ENCODE assay signal across 1 cellular context in the genomic region with DNA sequence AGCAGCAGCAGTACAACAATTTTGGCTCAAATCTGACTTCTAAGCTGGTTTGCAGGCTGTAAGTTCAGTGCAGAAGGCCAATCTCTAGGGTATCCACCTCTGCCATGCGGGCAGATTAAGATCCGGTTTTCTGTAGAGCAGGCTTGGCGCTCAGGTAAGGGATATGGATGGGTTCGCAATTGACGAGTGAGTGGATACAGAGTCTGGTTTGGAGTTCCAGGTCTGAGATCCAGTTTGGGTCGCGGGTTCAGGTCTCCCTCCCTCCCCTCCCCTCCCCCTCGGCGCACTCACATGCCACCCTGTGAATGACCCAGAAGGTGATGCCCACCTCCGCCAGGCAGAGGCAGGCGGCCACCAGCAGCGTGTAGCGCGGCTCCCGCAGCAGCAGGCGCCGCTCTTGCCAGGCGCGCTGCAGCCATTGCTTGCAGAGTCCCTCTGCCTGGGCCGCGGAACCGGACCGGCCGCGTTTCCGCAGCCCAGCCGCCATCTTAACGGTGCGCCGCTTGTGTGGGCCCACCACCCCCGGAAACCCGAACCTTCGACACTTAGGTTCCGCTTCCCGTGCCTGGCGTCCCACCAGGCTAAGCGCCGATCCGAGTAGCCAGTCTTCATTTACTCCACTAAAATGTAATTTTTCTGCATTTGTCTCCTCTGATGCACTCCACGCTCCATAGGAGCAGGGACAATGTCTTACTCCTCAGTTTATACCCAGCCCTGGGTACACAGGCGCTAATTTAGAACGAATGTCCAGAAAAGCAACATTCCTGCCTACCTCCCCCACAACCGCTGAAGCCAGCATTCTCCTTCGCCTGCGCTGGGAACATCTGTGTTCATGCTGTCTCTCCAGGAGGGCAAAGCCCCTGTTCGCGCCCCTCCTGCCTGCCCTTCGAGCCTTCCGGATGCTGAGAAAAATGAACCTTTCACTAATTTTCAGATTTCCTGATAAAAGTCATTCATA.
A peak's percentile ranks its signal among the peaks of the same experiment; 100 is the strongest.
TF ChIP-seq lines count a peak whose summit lies in the region.

A gene (minus strand): TSS at position 509 of the 958 bp plus-strand sequence. CDS start 22 bp downstream, at position 487.

TF ChIP-seq in HepG2, 621 proteins besides CTCF, POLR2A, EP300 and RAD21 (continued from another document and continues in another):
- TF ChIP-seq ZNF792 (CRISPR knock-in tag; IDR thresholded peaks at IDR 0.05) (peak; percentile 41; the same call in 1 of the 2 replicates), ZNF317 (CRISPR knock-in tag; IDR thresholded peaks at IDR 0.05) (peak; percentile 63; the same call in 1 of the 2 replicates), SIN3A (IDR thresholded peaks at IDR 0.05; ENCODE audit: borderline replicate concordance, low read depth, low read length) (peak; percentile 93; the same call in 1 of the 2 replicates), ZNF3 (CRISPR knock-in tag; IDR thresholded peaks at IDR 0.05) (no peak), DMAP1 (CRISPR knock-in tag; IDR thresholded peaks at IDR 0.05) (peak; percentile 91), ZNF547 (CRISPR knock-in tag; IDR thresholded peaks at IDR 0.05) (peak; percentile 19), ZNF33B (CRISPR knock-in tag; IDR thresholded peaks at IDR 0.05) (peak; percentile 27; the same call in 1 of the 2 replicates), ZIK1 (CRISPR knock-in tag; IDR thresholded peaks at IDR 0.05; ENCODE audit: borderline replicate concordance, low read depth) (0 out of 2 replicates have a peak, but pooled peaks have one; percentile 62), ZNF160 (CRISPR knock-in tag; IDR thresholded peaks at IDR 0.05) (peak; percentile 86), SP1 (IDR thresholded peaks at IDR 0.05) (no peak), SP1 (CRISPR knock-in tag; IDR thresholded peaks at IDR 0.05) (peak; percentile 84), CBFB (CRISPR knock-in tag; IDR thresholded peaks at IDR 0.05) (peak; percentile 93), RFXAP (CRISPR knock-in tag; IDR thresholded peaks at IDR 0.05; ENCODE audit: borderline replicate concordance) (no peak; the same call in 1 of the 2 replicates), ZNF552 (CRISPR knock-in tag; IDR thresholded peaks at IDR 0.05; ENCODE audit: borderline replicate concordance) (no peak), ZBTB42 (CRISPR knock-in tag; IDR thresholded peaks at IDR 0.05) (0 out of 2 replicates have a peak, but pooled peaks have one; percentile 13), KLF13 (CRISPR knock-in tag; IDR thresholded peaks at IDR 0.05) (no peak), SMYD3 (CRISPR knock-in tag; IDR thresholded peaks at IDR 0.05) (no peak), ZNF564 (CRISPR knock-in tag; IDR thresholded peaks at IDR 0.05) (peak; percentile 86; the same call in 1 of the 2 replicates), CCAR2 (optimal IDR thresholded peaks at IDR 0.05; ENCODE audit: low read depth, low read length) (no peak), PCBP1 (IDR thresholded peaks at IDR 0.05; ENCODE audit: borderline replicate concordance, low read depth, low read length) (0 out of 2 replicates have a peak, but pooled peaks have one; percentile 76), NCOA2 (CRISPR knock-in tag; IDR thresholded peaks at IDR 0.05) (peak; percentile 54; the same call in 1 of the 2 replicates), FOSL1 (CRISPR knock-in tag; IDR thresholded peaks at IDR 0.05; ENCODE audit: borderline replicate concordance) (no peak), ZNF720 (CRISPR knock-in tag; IDR thresholded peaks at IDR 0.05) (no peak), ZNF460 (CRISPR knock-in tag; IDR thresholded peaks at IDR 0.05; ENCODE audit: borderline replicate concordance) (no peak), ZNF510 (CRISPR knock-in tag; IDR thresholded peaks at IDR 0.05; ENCODE audit: low read depth) (no peak), ZNF253 (CRISPR knock-in tag; IDR thresholded peaks at IDR 0.05; ENCODE audit: borderline replicate concordance) (no peak; the same call in 1 of the 2 replicates), ZNF343 (CRISPR knock-in tag; IDR thresholded peaks at IDR 0.05) (peak; percentile 75; the same call in 1 of the 2 replicates)
- TF ChIP-seq, protein P1, sequence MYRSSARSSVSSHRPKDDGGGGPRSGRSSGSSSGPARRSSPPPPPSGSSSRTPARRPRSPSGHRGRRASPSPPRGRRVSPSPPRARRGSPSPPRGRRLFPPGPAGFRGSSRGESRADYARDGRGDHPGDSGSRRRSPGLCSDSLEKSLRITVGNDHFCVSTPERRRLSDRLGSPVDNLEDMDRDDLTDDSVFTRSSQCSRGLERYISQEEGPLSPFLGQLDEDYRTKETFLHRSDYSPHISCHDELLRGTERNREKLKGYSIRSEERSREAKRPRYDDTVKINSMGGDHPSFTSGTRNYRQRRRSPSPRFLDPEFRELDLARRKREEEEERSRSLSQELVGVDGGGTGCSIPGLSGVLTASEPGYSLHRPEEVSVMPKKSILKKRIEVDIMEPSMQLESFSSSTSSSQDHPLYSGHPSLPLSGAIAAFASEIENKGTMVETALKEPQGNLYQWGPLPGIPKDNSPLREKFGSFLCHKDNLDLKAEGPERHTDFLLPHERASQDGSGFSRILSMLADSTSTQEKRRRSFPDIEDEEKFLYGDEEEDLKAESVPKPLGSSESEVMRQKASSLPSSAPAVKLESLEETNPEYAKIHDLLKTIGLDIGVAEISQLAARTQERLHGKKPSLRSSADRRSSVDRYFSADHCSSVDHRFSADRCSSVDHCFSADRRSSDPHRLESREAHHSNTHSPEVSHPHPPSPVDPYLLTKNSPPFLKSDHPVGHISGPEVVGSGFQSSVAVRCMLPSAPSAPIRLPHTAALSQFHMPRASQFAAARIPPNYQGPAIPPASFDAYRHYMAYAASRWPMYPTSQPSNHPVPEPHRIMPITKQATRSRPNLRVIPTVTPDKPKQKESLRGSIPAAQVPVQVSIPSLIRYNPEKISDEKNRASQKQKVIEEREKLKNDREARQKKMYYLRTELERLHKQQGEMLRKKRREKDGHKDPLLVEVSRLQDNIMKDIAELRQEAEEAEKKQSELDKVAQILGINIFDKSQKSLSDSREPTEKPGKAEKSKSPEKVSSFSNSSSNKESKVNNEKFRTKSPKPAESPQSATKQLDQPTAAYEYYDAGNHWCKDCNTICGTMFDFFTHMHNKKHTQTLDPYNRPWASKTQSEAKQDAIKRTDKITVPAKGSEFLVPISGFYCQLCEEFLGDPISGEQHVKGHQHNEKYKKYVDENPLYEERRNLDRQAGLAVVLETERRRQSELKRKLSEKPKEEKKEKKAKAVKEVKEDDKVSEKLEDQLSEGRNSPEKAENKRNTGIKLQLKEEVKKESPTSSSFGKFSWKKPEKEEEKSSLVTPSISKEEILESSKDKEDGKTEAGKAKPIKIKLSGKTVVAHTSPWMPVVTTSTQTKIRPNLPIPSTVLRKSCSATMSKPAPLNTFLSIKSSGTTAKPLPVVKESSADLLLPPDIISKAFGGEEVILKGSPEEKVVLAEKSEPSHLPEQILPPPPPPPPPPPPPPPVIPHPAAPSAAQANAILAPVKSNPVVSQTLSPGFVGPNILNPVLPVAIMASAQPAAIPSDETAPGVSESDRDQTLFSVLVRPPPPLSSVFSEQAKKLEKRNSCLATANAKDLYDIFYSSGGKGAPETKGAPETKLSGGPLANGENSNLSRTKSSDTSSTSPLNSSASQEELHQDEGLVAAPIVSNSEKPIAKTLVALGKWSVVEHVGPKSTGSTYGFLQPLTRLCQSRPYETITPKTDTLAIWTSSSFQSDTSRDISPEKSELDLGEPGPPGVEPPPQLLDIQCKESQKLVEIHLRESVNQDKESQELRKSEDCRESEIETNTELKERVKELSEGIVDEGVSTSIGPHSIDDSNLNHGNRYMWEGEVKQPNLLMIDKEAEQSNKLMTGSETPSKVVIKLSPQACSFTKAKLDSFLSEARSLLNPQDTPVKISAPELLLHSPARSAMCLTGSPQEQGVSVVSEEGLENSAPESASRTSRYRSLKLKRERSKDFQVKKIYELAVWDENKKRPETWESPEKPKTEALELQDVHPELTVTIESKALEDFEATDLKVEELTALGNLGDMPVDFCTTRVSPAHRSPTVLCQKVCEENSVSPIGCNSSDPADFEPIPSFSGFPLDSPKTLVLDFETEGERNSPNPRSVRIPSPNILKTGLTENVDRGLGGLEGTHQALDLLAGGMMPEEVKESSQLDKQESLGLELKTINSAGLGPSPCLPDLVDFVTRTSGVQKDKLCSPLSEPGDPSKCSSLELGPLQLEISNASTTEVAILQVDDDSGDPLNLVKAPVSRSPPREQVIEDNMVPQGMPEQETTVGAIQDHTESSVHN (CRISPR knock-in tag; IDR thresholded peaks at IDR 0.05), result no peak
- TF ChIP-seq, protein P2, sequence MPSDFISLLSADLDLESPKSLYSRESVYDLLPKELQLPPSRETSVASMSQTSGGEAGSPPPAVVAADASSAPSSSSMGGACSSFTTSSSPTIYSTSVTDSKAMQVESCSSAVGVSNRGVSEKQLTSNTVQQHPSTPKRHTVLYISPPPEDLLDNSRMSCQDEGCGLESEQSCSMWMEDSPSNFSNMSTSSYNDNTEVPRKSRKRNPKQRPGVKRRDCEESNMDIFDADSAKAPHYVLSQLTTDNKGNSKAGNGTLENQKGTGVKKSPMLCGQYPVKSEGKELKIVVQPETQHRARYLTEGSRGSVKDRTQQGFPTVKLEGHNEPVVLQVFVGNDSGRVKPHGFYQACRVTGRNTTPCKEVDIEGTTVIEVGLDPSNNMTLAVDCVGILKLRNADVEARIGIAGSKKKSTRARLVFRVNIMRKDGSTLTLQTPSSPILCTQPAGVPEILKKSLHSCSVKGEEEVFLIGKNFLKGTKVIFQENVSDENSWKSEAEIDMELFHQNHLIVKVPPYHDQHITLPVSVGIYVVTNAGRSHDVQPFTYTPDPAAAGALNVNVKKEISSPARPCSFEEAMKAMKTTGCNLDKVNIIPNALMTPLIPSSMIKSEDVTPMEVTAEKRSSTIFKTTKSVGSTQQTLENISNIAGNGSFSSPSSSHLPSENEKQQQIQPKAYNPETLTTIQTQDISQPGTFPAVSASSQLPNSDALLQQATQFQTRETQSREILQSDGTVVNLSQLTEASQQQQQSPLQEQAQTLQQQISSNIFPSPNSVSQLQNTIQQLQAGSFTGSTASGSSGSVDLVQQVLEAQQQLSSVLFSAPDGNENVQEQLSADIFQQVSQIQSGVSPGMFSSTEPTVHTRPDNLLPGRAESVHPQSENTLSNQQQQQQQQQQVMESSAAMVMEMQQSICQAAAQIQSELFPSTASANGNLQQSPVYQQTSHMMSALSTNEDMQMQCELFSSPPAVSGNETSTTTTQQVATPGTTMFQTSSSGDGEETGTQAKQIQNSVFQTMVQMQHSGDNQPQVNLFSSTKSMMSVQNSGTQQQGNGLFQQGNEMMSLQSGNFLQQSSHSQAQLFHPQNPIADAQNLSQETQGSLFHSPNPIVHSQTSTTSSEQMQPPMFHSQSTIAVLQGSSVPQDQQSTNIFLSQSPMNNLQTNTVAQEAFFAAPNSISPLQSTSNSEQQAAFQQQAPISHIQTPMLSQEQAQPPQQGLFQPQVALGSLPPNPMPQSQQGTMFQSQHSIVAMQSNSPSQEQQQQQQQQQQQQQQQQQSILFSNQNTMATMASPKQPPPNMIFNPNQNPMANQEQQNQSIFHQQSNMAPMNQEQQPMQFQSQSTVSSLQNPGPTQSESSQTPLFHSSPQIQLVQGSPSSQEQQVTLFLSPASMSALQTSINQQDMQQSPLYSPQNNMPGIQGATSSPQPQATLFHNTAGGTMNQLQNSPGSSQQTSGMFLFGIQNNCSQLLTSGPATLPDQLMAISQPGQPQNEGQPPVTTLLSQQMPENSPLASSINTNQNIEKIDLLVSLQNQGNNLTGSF (CRISPR knock-in tag; IDR thresholded peaks at IDR 0.05), result 0 out of 2 replicates have a peak, but pooled peaks have one; percentile 65
- TF ChIP-seq, protein P3, sequence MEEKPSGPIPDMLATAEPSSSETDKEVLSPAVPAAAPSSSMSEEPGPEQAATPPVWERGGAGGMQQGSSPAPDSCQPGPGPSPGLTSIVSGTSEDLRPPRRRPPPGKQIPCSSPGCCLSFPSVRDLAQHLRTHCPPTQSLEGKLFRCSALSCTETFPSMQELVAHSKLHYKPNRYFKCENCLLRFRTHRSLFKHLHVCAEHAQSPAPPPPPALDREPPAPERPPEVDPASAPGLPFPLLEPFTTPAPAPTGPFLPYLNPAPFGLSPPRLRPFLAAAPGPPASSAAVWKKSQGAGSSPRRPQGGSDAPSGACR (CRISPR knock-in tag; IDR thresholded peaks at IDR 0.05), result peak; percentile 76
- TF ChIP-seq, protein P4, sequence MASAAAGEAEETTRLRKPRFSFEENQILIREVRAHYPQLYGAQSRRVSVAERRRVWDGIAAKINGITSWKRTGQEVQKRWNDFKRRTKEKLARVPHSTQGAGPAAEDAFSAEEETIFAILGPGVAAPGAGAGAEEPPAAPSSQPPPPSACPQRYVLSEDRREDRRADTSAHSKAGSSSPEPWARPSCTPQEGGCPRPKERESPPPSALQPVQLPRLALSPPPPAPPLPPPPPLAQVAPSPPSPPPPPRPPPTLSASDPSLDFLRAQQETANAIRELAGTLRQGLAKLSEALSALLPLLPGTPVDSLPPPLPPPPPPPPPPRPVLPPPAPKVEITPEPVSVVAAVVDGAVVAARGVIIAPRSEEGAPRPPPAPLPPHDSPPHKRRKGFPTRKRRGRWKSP (CRISPR knock-in tag; IDR thresholded peaks at IDR 0.05), result no peak
- TF ChIP-seq, protein P5, sequence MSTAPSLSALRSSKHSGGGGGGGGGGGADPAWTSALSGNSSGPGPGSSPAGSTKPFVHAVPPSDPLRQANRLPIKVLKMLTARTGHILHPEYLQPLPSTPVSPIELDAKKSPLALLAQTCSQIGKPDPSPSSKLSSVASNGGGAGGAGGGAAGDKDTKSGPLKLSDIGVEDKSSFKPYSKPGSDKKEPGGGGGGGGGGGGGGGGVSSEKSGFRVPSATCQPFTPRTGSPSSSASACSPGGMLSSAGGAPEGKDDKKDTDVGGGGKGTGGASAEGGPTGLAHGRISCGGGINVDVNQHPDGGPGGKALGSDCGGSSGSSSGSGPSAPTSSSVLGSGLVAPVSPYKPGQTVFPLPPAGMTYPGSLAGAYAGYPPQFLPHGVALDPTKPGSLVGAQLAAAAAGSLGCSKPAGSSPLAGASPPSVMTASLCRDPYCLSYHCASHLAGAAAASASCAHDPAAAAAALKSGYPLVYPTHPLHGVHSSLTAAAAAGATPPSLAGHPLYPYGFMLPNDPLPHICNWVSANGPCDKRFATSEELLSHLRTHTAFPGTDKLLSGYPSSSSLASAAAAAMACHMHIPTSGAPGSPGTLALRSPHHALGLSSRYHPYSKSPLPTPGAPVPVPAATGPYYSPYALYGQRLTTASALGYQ (CRISPR knock-in tag; IDR thresholded peaks at IDR 0.05), result peak; percentile 53
- TF ChIP-seq, protein P6, sequence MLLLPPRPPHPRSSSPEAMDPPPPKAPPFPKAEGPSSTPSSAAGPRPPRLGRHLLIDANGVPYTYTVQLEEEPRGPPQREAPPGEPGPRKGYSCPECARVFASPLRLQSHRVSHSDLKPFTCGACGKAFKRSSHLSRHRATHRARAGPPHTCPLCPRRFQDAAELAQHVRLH (CRISPR knock-in tag; IDR thresholded peaks at IDR 0.05; ENCODE audit: borderline replicate concordance, low read depth), result peak; percentile 72
- TF ChIP-seq, protein P7, sequence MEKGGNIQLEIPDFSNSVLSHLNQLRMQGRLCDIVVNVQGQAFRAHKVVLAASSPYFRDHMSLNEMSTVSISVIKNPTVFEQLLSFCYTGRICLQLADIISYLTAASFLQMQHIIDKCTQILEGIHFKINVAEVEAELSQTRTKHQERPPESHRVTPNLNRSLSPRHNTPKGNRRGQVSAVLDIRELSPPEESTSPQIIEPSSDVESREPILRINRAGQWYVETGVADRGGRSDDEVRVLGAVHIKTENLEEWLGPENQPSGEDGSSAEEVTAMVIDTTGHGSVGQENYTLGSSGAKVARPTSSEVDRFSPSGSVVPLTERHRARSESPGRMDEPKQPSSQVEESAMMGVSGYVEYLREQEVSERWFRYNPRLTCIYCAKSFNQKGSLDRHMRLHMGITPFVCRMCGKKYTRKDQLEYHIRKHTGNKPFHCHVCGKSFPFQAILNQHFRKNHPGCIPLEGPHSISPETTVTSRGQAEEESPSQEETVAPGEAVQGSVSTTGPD (CRISPR knock-in tag; IDR thresholded peaks at IDR 0.05), result no peak
